ENCODE assay signal across 8 cellular contexts in the genomic region with DNA sequence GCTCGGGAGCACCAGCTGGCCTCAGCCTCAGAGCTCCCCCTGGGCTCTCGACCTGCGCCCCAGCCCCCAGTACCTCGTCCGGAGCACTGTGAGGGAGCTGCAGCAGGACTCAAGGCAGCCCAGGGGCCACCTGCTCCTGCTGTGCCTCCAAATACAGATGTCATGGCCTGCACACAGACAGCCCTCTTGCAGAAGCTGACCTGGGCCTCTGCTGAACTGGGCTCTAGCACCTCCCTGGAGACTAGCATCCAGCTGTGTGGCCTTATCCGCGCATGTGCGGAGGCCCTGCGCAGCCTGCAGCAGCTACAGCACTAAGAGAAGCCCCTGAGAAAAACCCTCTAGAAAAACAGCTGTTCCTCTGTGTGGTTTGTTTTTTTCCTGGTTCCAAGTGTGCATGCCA. TPM values are rescaled to one million over a fixed set of nuclear protein-coding genes. Genes with fewer than 3 reads are reported as not detected.
A peak's percentile ranks its signal among the peaks of the same experiment; 100 is the strongest.
DNase-seq lines count a peak whose midpoint lies in the region; ATAC-seq, FAIRE-seq and TF ChIP-seq lines count a peak whose summit lies in the region.

No MANE protein-coding gene starts in this region.

- peaks cover 23% of the 10 kb centered on the region for H3K79me2 ChIP-seq in HepG2 (ENCODE audit: insufficient read depth, low read length)

- DNase-seq in activated T-cell treated with anti-CD3 and anti-CD28 coated beads, Interleukin-2, amount 50 U/mL, for 72 hours = no peak
- no peak for DNase-seq in activated T-cell treated with anti-CD3 and anti-CD28 coated beads, Interleukin-2, amount 50 U/mL, for 1 hour
- no peak for DNase-seq in adrenal gland
- DNase-seq in HepG2 (ENCODE audit: low spot score) = no peak
- DNase-seq in HuH-7.5 (ENCODE audit: low spot score) = no peak
- no peak for DNase-seq in GDM1 (lab: John Stamatoyannopoulos, UW)

- TF ChIP-seq POLR2A in adrenal gland (IDR thresholded peaks at IDR 0.05) (no peak), HepG2 (IDR thresholded peaks at IDR 0.05; ENCODE audit: insufficient read depth in 1 of 2, low read depth in 2 of 2, low read length in 2 of 2) (no peak)

- peak overlapping the region in 3 of 5 donors; percentile 9 to 97 (median 94) for H3K27ac ChIP-seq in adrenal gland
- H3K27ac ChIP-seq in HepG2 (ENCODE audit: extremely low read length, insufficient read depth, low read length) = no peak overlapping the region
- peak overlapping the region; percentile 47 for H3K27ac ChIP-seq in thymus (ENCODE audit: low read depth)

- H3K36me3 ChIP-seq in adrenal gland (replicated peaks in 1 of 2) (peaks cover 0 to 3% of the 10 kb centered on the region in 2 donors), HepG2 (replicated peaks in 1 of 2; ENCODE audit: control insufficient read depth in 1 of 2, insufficient read depth in 2 of 2, low read length in 2 of 2) (peaks cover 3 to 5% of the 10 kb centered on the region in 2 experiments; a peak in 2 of 5 replicates), thymus (ENCODE audit: control insufficient read depth, insufficient read depth) (peaks cover 4% of the 10 kb centered on the region)

- H3K4me1 ChIP-seq in adrenal gland (replicated peaks in 1 of 2) (peaks cover 49 to 64% of the 10 kb centered on the region in 2 donors), HepG2 (ENCODE audit: insufficient read depth, low read length) (peaks cover 48% of the 10 kb centered on the region), thymus (ENCODE audit: control insufficient read depth, insufficient read depth, low read length) (peaks cover 34% of the 10 kb centered on the region)

- BruUV-seq in HepG2 (replicated peaks; lab: Mats Ljungman, UMichigan) = no TSS peak

- H3K36me3 Mint-ChIP-seq in activated T-cell treated with anti-CD3 and anti-CD28 coated beads, Interleukin-2, amount 50 U/mL, for 72 hours (ENCODE audit: insufficient read depth in 2 of 2) = peaks cover 10% of the 10 kb centered on the region in 2 donors

- no peak for ATAC-seq in activated T-cell treated with anti-CD3 and anti-CD28 coated beads, Interleukin-2, amount 50 U/mL, for 72 hours (replicated peaks in 1 of 2)
- no peak for ATAC-seq in HepG2
- ATAC-seq in GM19351 (IDR thresholded peaks at IDR 0.05; ENCODE audit: unreplicated experiment) = no peak

- H3K27ac Mint-ChIP-seq in activated T-cell treated with anti-CD3 and anti-CD28 coated beads, Interleukin-2, amount 50 U/mL, for 72 hours = peak overlapping the region; percentile 56

- H3K27me3 ChIP-seq in adrenal gland (no peaks in the 10 kb centered on the region), HepG2 (ENCODE audit: control insufficient read depth in 1 of 2, insufficient read depth in 2 of 2, low read length in 2 of 2) (no peaks in the 10 kb centered on the region; a peak in 1 of 5 replicates), thymus (ENCODE audit: control insufficient read depth, insufficient read depth) (no peaks in the 10 kb centered on the region)

- H3K4me3 Mint-ChIP-seq in activated T-cell treated with anti-CD3 and anti-CD28 coated beads, Interleukin-2, amount 50 U/mL, for 72 hours = peak overlapping the region; percentile 97 to 100

- no peaks in the 10 kb centered on the region; the same call in 1 of the 2 replicates for H4K20me1 ChIP-seq in HepG2 (ENCODE audit: insufficient read depth, low read length)

- no peak overlapping the region for H2AFZ ChIP-seq in HepG2 (ENCODE audit: low read length)

- TF ChIP-seq EP300 in HepG2 (IDR thresholded peaks at IDR 0.05; ENCODE audit: low read depth in 2 of 2, low read length in 2 of 2) (no peak), HepG2 (CRISPR knock-in tag; IDR thresholded peaks at IDR 0.05; ENCODE audit: borderline replicate concordance) (no peak)

- TF ChIP-seq RAD21 in HepG2 (CRISPR knock-in tag; IDR thresholded peaks at IDR 0.05) = no peak

- H3K4me1 Mint-ChIP-seq in activated T-cell treated with anti-CD3 and anti-CD28 coated beads, Interleukin-2, amount 50 U/mL, for 72 hours (ENCODE audit: low read depth) = peaks cover 71% of the 10 kb centered on the region

- 73 to 77% (median 75%) methylated on average over 3 to 9 of the region's 9 CpGs for WGBS in adrenal gland, 4 donors
- 64% methylated on average over 4 of the region's 9 CpGs for WGBS in HepG2 (ENCODE audit: low lambda C conversion rate)
- 91% methylated on average over 9 of the region's 9 CpGs for WGBS in thymus

- no peaks in the 10 kb centered on the region for H3K9me3 ChIP-seq in adrenal gland (replicated peaks in 1 of 3)
- H3K9me3 ChIP-seq in HepG2 (ENCODE audit: low read length) = no peaks in the 10 kb centered on the region
- H3K9me3 ChIP-seq in thymus (ENCODE audit: control insufficient read depth) = no peaks in the 10 kb centered on the region

- intact Hi-C loops in adrenal gland (cut with DNase I) (loop anchor here in 1 of 2 donors (5.0 kb wide), 1 partner anchor 41 kb away; the partner anchor contains the start of gene MAP3K11), HepG2 (cut with micrococcal nuclease; ENCODE audit: unreplicated experiment) (loop anchor here (2.0 kb wide), 1 partner anchor 31 kb away; no protein-coding TSS in a partner anchor)

- POLR2A ChIA-PET in HepG2 (lab: Yijun Ruan, JAX) = interaction anchor here (0.8 to 2.5 kb wide), 5 partner anchors 12 to 45 kb away, joined by 3 to 34 read pairs (median 8); partner anchors contain the start of genes LTBP3 and PCNX3

- TF ChIP-seq CTCF in adrenal gland (IDR thresholded peaks at IDR 0.05) = no peak
- TF ChIP-seq CTCF in HepG2 (CRISPR knock-in tag; IDR thresholded peaks at IDR 0.05) = no peak

- CTCF ChIA-PET in HepG2 (lab: Yijun Ruan, JAX; ENCODE audit: low intra/inter-chr PET ratio, low total read pairs) = interaction anchor here (1.3 kb wide), 1 partner anchor 31 kb away, joined by 7 read pairs; no protein-coding TSS in a partner anchor

- FAIRE-seq in HepG2 (lab: Jason Lieb, UNC) = no peak

- H3K4me2 ChIP-seq in HepG2 (ENCODE audit: low read depth, low read length) = peak overlapping the region; percentile 92

- H3K4me3 ChIP-seq in adrenal gland (no peak overlapping the region), HepG2 (replicated peaks in 1 of 3; ENCODE audit: insufficient read depth in 1 of 3, low read depth in 2 of 3, low read length in 3 of 3) (peak overlapping the region; percentile 85 to 99 (median 95)), thymus (ENCODE audit: low read length) (peak overlapping the region; percentile 84)

- in situ Hi-C loops in HepG2 (cut with HindIII; ENCODE audit: extremely low pct_ligation_motif_present, low pct_unique_long_range_greater_than_20kb) = no loop called here

- no peaks in the 10 kb centered on the region for H3K27me3 Mint-ChIP-seq in activated T-cell treated with anti-CD3 and anti-CD28 coated beads, Interleukin-2, amount 50 U/mL, for 72 hours (ENCODE audit: low read depth)

- no peaks in the 10 kb centered on the region for H3K9me3 Mint-ChIP-seq in activated T-cell treated with anti-CD3 and anti-CD28 coated beads, Interleukin-2, amount 50 U/mL, for 72 hours

- peak overlapping the region; percentile 88 for H3K9ac ChIP-seq in HepG2 (ENCODE audit: insufficient read depth, low read depth, low read length)

RNA-seq across cellular contexts. Expression of gene FAM89B, which starts 0.9 kb away (rescaled TPM):
- total RNA-seq in activated T-cell treated with anti-CD3 and anti-CD28 coated beads, Interleukin-2, amount 50 U/mL, for 72 hours = 10 to 100 TPM; 21.4 to 26.7 TPM
- total RNA-seq in adrenal gland (10 to 100 TPM; 28.1 to 77.1 (median 46.7) TPM), HepG2 (2016; rRNA removed; fragmentation: Illumina TruSeq; extraction: Trizol) (3.6 and 5.7 TPM in 2 replicates)
- polyA plus RNA-seq in adrenal gland (10 to 100 TPM in 2 of 3 donors, 1 to 10 TPM in 1; 7.0 to 64.4 (median 50.1) TPM), HepG2 (2011; rRNA removed) (8.0 and 11.5 TPM in 2 replicates), thymus (62.2 TPM)
- 7.8 and 8.7 TPM in 2 replicates for total RNA-seq in HepG2 (2016; cell fraction: cytosol; rRNA removed; fragmentation: Illumina TruSeq; extraction: Trizol; ENCODE audit: low read depth)
- total RNA-seq in HepG2 (2016; cell fraction: insoluble cytoplasmic fraction; rRNA removed; fragmentation: Illumina TruSeq; extraction: Trizol) = 4.0 and 5.2 TPM in 2 replicates
- total RNA-seq in HepG2 (2016; cell fraction: membrane; rRNA removed; fragmentation: Illumina TruSeq; extraction: Trizol) = 8.0 and 9.6 TPM in 2 replicates
- 2.9 and 4.0 TPM in 2 replicates for total RNA-seq in HepG2 (2016; cell fraction: nucleus; rRNA removed; fragmentation: Illumina TruSeq; extraction: Trizol)
- polyA plus RNA-seq in HepG2 (2011; cell fraction: cytosol; rRNA removed) = 5.8 and 9.6 TPM in 2 replicates
- 29.0 and 34.8 TPM in 2 replicates for polyA plus RNA-seq in HepG2 (2011; cell fraction: nucleus; rRNA removed)
- 3.6 and 5.3 TPM in 2 replicates for polyA plus RNA-seq in HepG2 (2012)
- 19.5 and 20.4 TPM in 2 replicates for polyA plus RNA-seq in HepG2 (2016; cell fraction: cytosol; fragmentation: Illumina TruSeq; extraction: Trizol; ENCODE audit: low read depth)
- polyA plus RNA-seq in HepG2 (2016; cell fraction: insoluble cytoplasmic fraction; fragmentation: Illumina TruSeq; extraction: Trizol; ENCODE audit: low read depth) = 7.9 and 9.1 TPM in 2 replicates
- polyA plus RNA-seq in HepG2 (2016; cell fraction: membrane; fragmentation: Illumina TruSeq; extraction: Trizol; ENCODE audit: low read depth) = 15.3 and 15.7 TPM in 2 replicates
- polyA plus RNA-seq in HepG2 (2016; cell fraction: nucleus; fragmentation: Illumina TruSeq; extraction: Trizol; ENCODE audit: insufficient read depth, low read depth) = 11.6 and 13.0 TPM in 2 replicates
- 11.8 and 23.8 TPM in 2 replicates for polyA minus RNA-seq in HepG2 (2011; rRNA and poly(A)+ RNA removed; ENCODE audit: low replicate concordance)
- polyA minus RNA-seq in HepG2 (2011; cell fraction: cytosol; rRNA and poly(A)+ RNA removed) = 1.9 and 4.2 TPM in 2 replicates
- polyA minus RNA-seq in HepG2 (2011; cell fraction: nucleus; rRNA and poly(A)+ RNA removed) = 4.5 and 5.1 TPM in 2 replicates

RNA-seq across cellular contexts. Expression of gene ZNRD2, which starts 1.1 kb away (rescaled TPM):
- 10 to 100 TPM; 23.5 to 25.1 TPM for total RNA-seq in activated T-cell treated with anti-CD3 and anti-CD28 coated beads, Interleukin-2, amount 50 U/mL, for 72 hours
- total RNA-seq in adrenal gland = 10 to 100 TPM; 34.0 to 83.4 (median 54.2) TPM
- polyA plus RNA-seq in adrenal gland = 100 to 1,000 TPM in 2 of 3 donors, 1 to 10 TPM in 1; 9.4 to 135 (median 120) TPM
- 34.0 and 40.0 TPM in 2 replicates for total RNA-seq in HepG2 (2016; rRNA removed; fragmentation: Illumina TruSeq; extraction: Trizol)
- total RNA-seq in HepG2 (2016; cell fraction: cytosol; rRNA removed; fragmentation: Illumina TruSeq; extraction: Trizol; ENCODE audit: low read depth) = 15.3 and 19.2 TPM in 2 replicates
- total RNA-seq in HepG2 (2016; cell fraction: insoluble cytoplasmic fraction; rRNA removed; fragmentation: Illumina TruSeq; extraction: Trizol) = 32.9 and 41.5 TPM in 2 replicates
- 16.0 and 17.9 TPM in 2 replicates for total RNA-seq in HepG2 (2016; cell fraction: membrane; rRNA removed; fragmentation: Illumina TruSeq; extraction: Trizol)
- 11.5 and 15.7 TPM in 2 replicates for total RNA-seq in HepG2 (2016; cell fraction: nucleus; rRNA removed; fragmentation: Illumina TruSeq; extraction: Trizol)
- polyA plus RNA-seq in HepG2 (2011; rRNA removed) = 29.2 and 31.4 TPM in 2 replicates
- 24.1 and 41.2 TPM in 2 replicates for polyA plus RNA-seq in HepG2 (2011; cell fraction: cytosol; rRNA removed)
- 48.9 and 54.8 TPM in 2 replicates for polyA plus RNA-seq in HepG2 (2011; cell fraction: nucleus; rRNA removed)
- 25.2 and 28.5 TPM in 2 replicates for polyA plus RNA-seq in HepG2 (2012)
- polyA plus RNA-seq in HepG2 (2016; cell fraction: cytosol; fragmentation: Illumina TruSeq; extraction: Trizol; ENCODE audit: low read depth) = 26.6 and 28.0 TPM in 2 replicates
- polyA plus RNA-seq in HepG2 (2016; cell fraction: insoluble cytoplasmic fraction; fragmentation: Illumina TruSeq; extraction: Trizol; ENCODE audit: low read depth) = 42.9 and 46.1 TPM in 2 replicates
- 23.7 and 24.4 TPM in 2 replicates for polyA plus RNA-seq in HepG2 (2016; cell fraction: membrane; fragmentation: Illumina TruSeq; extraction: Trizol; ENCODE audit: low read depth)
- polyA plus RNA-seq in HepG2 (2016; cell fraction: nucleus; fragmentation: Illumina TruSeq; extraction: Trizol; ENCODE audit: insufficient read depth, low read depth) = 31.1 and 33.2 TPM in 2 replicates
- polyA minus RNA-seq in HepG2 (2011; rRNA and poly(A)+ RNA removed; ENCODE audit: low replicate concordance) = 18.6 and 34.8 TPM in 2 replicates
- 8.6 and 11.3 TPM in 2 replicates for polyA minus RNA-seq in HepG2 (2011; cell fraction: cytosol; rRNA and poly(A)+ RNA removed)
- polyA minus RNA-seq in HepG2 (2011; cell fraction: nucleus; rRNA and poly(A)+ RNA removed) = 12.0 and 19.5 TPM in 2 replicates
- polyA plus RNA-seq in thymus = 38.0 TPM

RNA-seq across cellular contexts. Expression of gene EHBP1L1, which starts 4.4 kb away (rescaled TPM):
- total RNA-seq in activated T-cell treated with anti-CD3 and anti-CD28 coated beads, Interleukin-2, amount 50 U/mL, for 72 hours = 100 to 1,000 TPM in 1 of 2 donors, 10 to 100 TPM in 1; 93.9 to 113 TPM
- total RNA-seq in adrenal gland (10 to 100 TPM; 12.8 to 56.3 (median 36.0) TPM), HepG2 (2016; rRNA removed; fragmentation: Illumina TruSeq; extraction: Trizol) (5.4 and 10.6 TPM in 2 replicates)
- polyA plus RNA-seq in adrenal gland (10 to 100 TPM in 2 of 3 donors, 1 to 10 TPM in 1; 8.7 to 68.0 (median 33.9) TPM), HepG2 (2011; rRNA removed) (8.3 and 14.4 TPM in 2 replicates), thymus (66.5 TPM)
- 2.5 and 2.6 TPM in 2 replicates for total RNA-seq in HepG2 (2016; cell fraction: cytosol; rRNA removed; fragmentation: Illumina TruSeq; extraction: Trizol; ENCODE audit: low read depth)
- total RNA-seq in HepG2 (2016; cell fraction: insoluble cytoplasmic fraction; rRNA removed; fragmentation: Illumina TruSeq; extraction: Trizol) = 3.9 and 9.7 TPM in 2 replicates
- total RNA-seq in HepG2 (2016; cell fraction: membrane; rRNA removed; fragmentation: Illumina TruSeq; extraction: Trizol) = 3.4 TPM in 2 replicates
- 7.8 and 8.4 TPM in 2 replicates for total RNA-seq in HepG2 (2016; cell fraction: nucleus; rRNA removed; fragmentation: Illumina TruSeq; extraction: Trizol)
- polyA plus RNA-seq in HepG2 (2011; cell fraction: cytosol; rRNA removed) = 7.1 and 10.0 TPM in 2 replicates
- 74.9 and 85.5 TPM in 2 replicates for polyA plus RNA-seq in HepG2 (2011; cell fraction: nucleus; rRNA removed)
- polyA plus RNA-seq in HepG2 (2012) = 9.8 and 10.7 TPM in 2 replicates
- 0.58 and 0.94 TPM in 2 replicates for polyA plus RNA-seq in HepG2 (2016; cell fraction: cytosol; fragmentation: Illumina TruSeq; extraction: Trizol; ENCODE audit: low read depth)
- 4.6 and 5.1 TPM in 2 replicates for polyA plus RNA-seq in HepG2 (2016; cell fraction: insoluble cytoplasmic fraction; fragmentation: Illumina TruSeq; extraction: Trizol; ENCODE audit: low read depth)
- 0.79 and 1.3 TPM in 2 replicates for polyA plus RNA-seq in HepG2 (2016; cell fraction: membrane; fragmentation: Illumina TruSeq; extraction: Trizol; ENCODE audit: low read depth)
- polyA plus RNA-seq in HepG2 (2016; cell fraction: nucleus; fragmentation: Illumina TruSeq; extraction: Trizol; ENCODE audit: insufficient read depth, low read depth) = 27.0 and 30.2 TPM in 2 replicates
- 23.3 and 45.1 TPM in 2 replicates for polyA minus RNA-seq in HepG2 (2011; rRNA and poly(A)+ RNA removed; ENCODE audit: low replicate concordance)
- 7.6 and 13.2 TPM in 2 replicates for polyA minus RNA-seq in HepG2 (2011; cell fraction: cytosol; rRNA and poly(A)+ RNA removed)
- polyA minus RNA-seq in HepG2 (2011; cell fraction: nucleus; rRNA and poly(A)+ RNA removed) = 6.4 and 11.8 TPM in 2 replicates

RNA-seq across cellular contexts. Expression of gene LTBP3, which starts 13.3 kb away (rescaled TPM):
- 100 to 1,000 TPM; 106 TPM for total RNA-seq in activated T-cell treated with anti-CD3 and anti-CD28 coated beads, Interleukin-2, amount 50 U/mL, for 72 hours
- 100 to 1,000 TPM in 7 of 8 donors, 10 to 100 TPM in 1; 70.9 to 362 (median 221) TPM for total RNA-seq in adrenal gland
- 100 to 1,000 TPM in 2 of 3 donors, 10 to 100 TPM in 1; 40.2 to 323 (median 265) TPM for polyA plus RNA-seq in adrenal gland
- 4.2 and 12.2 TPM in 2 replicates for total RNA-seq in HepG2 (2016; rRNA removed; fragmentation: Illumina TruSeq; extraction: Trizol)
- 3.8 and 4.6 TPM in 2 replicates for total RNA-seq in HepG2 (2016; cell fraction: cytosol; rRNA removed; fragmentation: Illumina TruSeq; extraction: Trizol; ENCODE audit: low read depth)
- 3.1 and 14.2 TPM in 2 replicates for total RNA-seq in HepG2 (2016; cell fraction: insoluble cytoplasmic fraction; rRNA removed; fragmentation: Illumina TruSeq; extraction: Trizol)
- total RNA-seq in HepG2 (2016; cell fraction: membrane; rRNA removed; fragmentation: Illumina TruSeq; extraction: Trizol) = 6.5 and 7.6 TPM in 2 replicates
- total RNA-seq in HepG2 (2016; cell fraction: nucleus; rRNA removed; fragmentation: Illumina TruSeq; extraction: Trizol) = 18.0 and 20.1 TPM in 2 replicates
- 60.3 and 68.1 TPM in 2 replicates for polyA plus RNA-seq in HepG2 (2011; rRNA removed)
- 16.4 and 24.6 TPM in 2 replicates for polyA plus RNA-seq in HepG2 (2011; cell fraction: cytosol; rRNA removed)
- 549 and 694 TPM in 2 replicates for polyA plus RNA-seq in HepG2 (2011; cell fraction: nucleus; rRNA removed)
- 41.0 and 45.6 TPM in 2 replicates for polyA plus RNA-seq in HepG2 (2012)
- 2.1 and 2.8 TPM in 2 replicates for polyA plus RNA-seq in HepG2 (2016; cell fraction: cytosol; fragmentation: Illumina TruSeq; extraction: Trizol; ENCODE audit: low read depth)
- 7.3 and 9.4 TPM in 2 replicates for polyA plus RNA-seq in HepG2 (2016; cell fraction: insoluble cytoplasmic fraction; fragmentation: Illumina TruSeq; extraction: Trizol; ENCODE audit: low read depth)
- polyA plus RNA-seq in HepG2 (2016; cell fraction: membrane; fragmentation: Illumina TruSeq; extraction: Trizol; ENCODE audit: low read depth) = 6.0 and 7.1 TPM in 2 replicates
- 129 and 139 TPM in 2 replicates for polyA plus RNA-seq in HepG2 (2016; cell fraction: nucleus; fragmentation: Illumina TruSeq; extraction: Trizol; ENCODE audit: insufficient read depth, low read depth)
- polyA minus RNA-seq in HepG2 (2011; rRNA and poly(A)+ RNA removed; ENCODE audit: low replicate concordance) = 12.7 and 25.1 TPM in 2 replicates
- polyA minus RNA-seq in HepG2 (2011; cell fraction: cytosol; rRNA and poly(A)+ RNA removed) = 13.7 and 23.3 TPM in 2 replicates
- polyA minus RNA-seq in HepG2 (2011; cell fraction: nucleus; rRNA and poly(A)+ RNA removed) = 36.4 and 39.8 TPM in 2 replicates
- polyA plus RNA-seq in thymus = 64.6 TPM

RNA-seq across cellular contexts. Expression of gene KCNK7, which starts 24.2 kb away (rescaled TPM):
- under 1 TPM; 0.34 to 0.39 TPM for total RNA-seq in activated T-cell treated with anti-CD3 and anti-CD28 coated beads, Interleukin-2, amount 50 U/mL, for 72 hours
- total RNA-seq in adrenal gland (1 to 10 TPM in 1 of 8 donors, under 1 TPM in 3, not detected in 4; 0.14 to 1.5 (median 0.40) TPM), HepG2 (2016; rRNA removed; fragmentation: Illumina TruSeq; extraction: Trizol) (not detected in 2 replicates)
- polyA plus RNA-seq in adrenal gland (10 to 100 TPM in 1 of 3 donors, 1 to 10 TPM in 1, not detected in 1; 2.4 to 12.5 TPM), HepG2 (2011; rRNA removed) (0.11 and 0.14 TPM in 2 replicates), thymus (3.8 TPM)
- not detected in 2 replicates for total RNA-seq in HepG2 (2016; cell fraction: cytosol; rRNA removed; fragmentation: Illumina TruSeq; extraction: Trizol; ENCODE audit: low read depth)
- not detected in 2 replicates for total RNA-seq in HepG2 (2016; cell fraction: insoluble cytoplasmic fraction; rRNA removed; fragmentation: Illumina TruSeq; extraction: Trizol)
- not detected in 2 replicates for total RNA-seq in HepG2 (2016; cell fraction: membrane; rRNA removed; fragmentation: Illumina TruSeq; extraction: Trizol)
- total RNA-seq in HepG2 (2016; cell fraction: nucleus; rRNA removed; fragmentation: Illumina TruSeq; extraction: Trizol) = 1.2 TPM in 1 of 2 replicates, not detected in the other
- polyA plus RNA-seq in HepG2 (2011; cell fraction: cytosol; rRNA removed) = 0.04 TPM in 1 of 2 replicates, not detected in the other
- 0.69 and 0.97 TPM in 2 replicates for polyA plus RNA-seq in HepG2 (2011; cell fraction: nucleus; rRNA removed)
- polyA plus RNA-seq in HepG2 (2012) = 0.28 TPM in 1 of 2 replicates, not detected in the other
- not detected in 2 replicates for polyA plus RNA-seq in HepG2 (2016; cell fraction: cytosol; fragmentation: Illumina TruSeq; extraction: Trizol; ENCODE audit: low read depth)
- polyA plus RNA-seq in HepG2 (2016; cell fraction: insoluble cytoplasmic fraction; fragmentation: Illumina TruSeq; extraction: Trizol; ENCODE audit: low read depth) = not detected in 2 replicates
- not detected in 2 replicates for polyA plus RNA-seq in HepG2 (2016; cell fraction: membrane; fragmentation: Illumina TruSeq; extraction: Trizol; ENCODE audit: low read depth)
- 0.38 and 0.77 TPM in 2 replicates for polyA plus RNA-seq in HepG2 (2016; cell fraction: nucleus; fragmentation: Illumina TruSeq; extraction: Trizol; ENCODE audit: insufficient read depth, low read depth)
- polyA minus RNA-seq in HepG2 (2011; rRNA and poly(A)+ RNA removed; ENCODE audit: low replicate concordance) = 0.33 and 0.90 TPM in 2 replicates
- not detected in 2 replicates for polyA minus RNA-seq in HepG2 (2011; cell fraction: cytosol; rRNA and poly(A)+ RNA removed)
- polyA minus RNA-seq in HepG2 (2011; cell fraction: nucleus; rRNA and poly(A)+ RNA removed) = 0.75 and 1.2 TPM in 2 replicates

Comparison
In these comparisons a context has a peak if more than half of its experiments do, and no peak if none do; other contexts are left out.
1. H3K4me3 ChIP-seq: peak in HepG2 (3 of 3) and thymus (single experiment); none in adrenal gland (0 of 4).